Comparison of ENCODE assay signal across 19 cellular contexts in the genomic region with DNA sequence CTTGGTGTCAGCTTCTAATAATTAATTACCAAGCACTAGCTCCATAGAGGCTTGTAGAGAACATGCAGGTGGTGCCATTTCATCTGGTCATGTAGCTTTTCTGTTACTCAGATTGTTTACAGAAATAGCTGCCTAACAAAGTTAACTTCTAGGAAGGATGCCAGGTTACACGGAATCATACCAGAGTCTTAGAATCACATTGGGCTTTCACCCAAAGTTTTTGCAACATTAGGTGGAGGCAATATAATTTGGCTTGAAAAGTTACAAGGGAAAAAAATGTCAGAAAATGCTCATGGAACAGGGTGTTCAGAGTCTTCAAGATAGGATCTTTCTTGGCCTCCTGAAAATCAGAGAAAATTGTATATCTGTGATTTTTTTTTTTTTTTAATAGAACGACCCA.
DNase-seq lines count a peak whose midpoint lies in the region; TF ChIP-seq lines count a peak whose summit lies in the region.
"Had no signal": no experiment of that assay in that cellular context is flagged by ENCODE, and none has a peak within 500 bp of the region (broad histone marks: within the 10 kb centered on the region; RNA-seq: fewer than 3 reads in every experiment).

No MANE protein-coding gene starts in this region.

- no peaks in the 10 kb centered on the region for H3K27me3 Mint-ChIP-seq in MCF 10A (ENCODE audit: insufficient read depth, unreplicated experiment)
- H3K27me3 Mint-ChIP-seq: activated naive CD8-positive, alpha-beta T cell treated with anti-CD3 and anti-CD28 coated beads, Interleukin-2, amount 10 ng/mL, durations not matched to agents 7 days and 5 days; effector memory CD8-positive, alpha-beta T cell had no signal

- no peaks in the 10 kb centered on the region for H3K27me3 ChIP-seq in breast epithelium
- no peaks in the 10 kb centered on the region for H3K27me3 ChIP-seq in left ventricle myocardium inferior (ENCODE audit: low read depth)
- no peaks in the 10 kb centered on the region for H3K27me3 ChIP-seq in tibial artery
- H3K27me3 ChIP-seq in WERI-Rb-1 (ENCODE audit: insufficient read depth, low read depth, severe bottlenecking) = no peaks in the 10 kb centered on the region
- H3K27me3 ChIP-seq: neural progenitor cell, uterus had no signal

- H3K27ac Mint-ChIP-seq in MCF 10A (ENCODE audit: low read depth, unreplicated experiment) = peak overlapping the region; percentile 75
- H3K27ac Mint-ChIP-seq: activated naive CD8-positive, alpha-beta T cell treated with anti-CD3 and anti-CD28 coated beads, Interleukin-2, amount 10 ng/mL, durations not matched to agents 7 days and 5 days; neural progenitor cell had no signal

- intact Hi-C loops in MCF 10A (cut with micrococcal nuclease) (no loop called here), breast epithelium (cut with DNase I; ENCODE audit: low total_unique reads) (no loop called here), left ventricle myocardium inferior (cut with micrococcal nuclease) (no loop called here), tibial artery (cut with DNase I; ENCODE audit: low total_unique reads) (no loop called here)

- POLR2A ChIA-PET in MCF 10A (lab: Yijun Ruan, JAX) = interaction anchor here (0.6 to 1.7 kb wide), 8 partner anchors 13 to 1361 kb away, joined by 3 to 5 read pairs (median 3); no protein-coding TSS in a partner anchor

- no peak overlapping the region for H3K4me3 Mint-ChIP-seq in MCF 10A (ENCODE audit: unreplicated experiment)
- H3K4me3 Mint-ChIP-seq: activated naive CD8-positive, alpha-beta T cell treated with anti-CD3 and anti-CD28 coated beads, Interleukin-2, amount 10 ng/mL, durations not matched to agents 7 days and 5 days; effector memory CD8-positive, alpha-beta T cell; neural progenitor cell had no signal

- BruUV-seq in MCF 10A (replicated peaks; lab: Mats Ljungman, UMichigan) = no TSS peak

- DNase-seq in MCF 10A (ENCODE audit: unreplicated experiment) (peak; percentile 79), breast epithelium (ENCODE audit: low spot score in 2 of 2) (no peak), astrocyte of the cerebellum (ENCODE audit: low read depth) (peak; percentile 96), left ventricle myocardium inferior (no peak), tibial artery (no peak), T-helper 1 cell (no peak), WERI-Rb-1 (no peak), NCI-H1105 treated with DMSO at 0.1 percent for 48 hours (lab: John Stamatoyannopoulos, UW) (no peak)
- DNase-seq: activated naive CD8-positive, alpha-beta T cell treated with anti-CD3 and anti-CD28 coated beads, Interleukin-2, amount 10 ng/mL, durations not matched to agents 7 days and 5 days; DMS53; effector memory CD8-positive, alpha-beta T cell; H7; hypothalamus; NCI-H1417; NCI-H526; uterus had no signal

- no peaks in the 10 kb centered on the region for H3K9me3 ChIP-seq in breast epithelium
- H3K9me3 ChIP-seq in left ventricle myocardium inferior (replicated peaks) = no peaks in the 10 kb centered on the region
- no peaks in the 10 kb centered on the region for H3K9me3 ChIP-seq in tibial artery
- H3K9me3 ChIP-seq in WERI-Rb-1 (ENCODE audit: severe bottlenecking) = no peaks in the 10 kb centered on the region
- H3K9me3 ChIP-seq: uterus had no signal

- TF ChIP-seq CTCF in MCF 10A (IDR thresholded peaks at IDR 0.05; ENCODE audit: unreplicated experiment) (no peak), breast epithelium (IDR thresholded peaks at IDR 0.05) (no peak), astrocyte of the cerebellum (IDR thresholded peaks at IDR 0.05; ENCODE audit: low read depth, low read length, missing control alignments) (no peak), left ventricle myocardium inferior (IDR thresholded peaks at IDR 0.05; ENCODE audit: borderline replicate concordance) (no peak), tibial artery (IDR thresholded peaks at IDR 0.05) (no peak), WERI-Rb-1 (IDR thresholded peaks at IDR 0.05; ENCODE audit: low read depth, low read length) (no peak)

- H3K27ac ChIP-seq in breast epithelium (no peak overlapping the region), left ventricle myocardium inferior (replicated peaks) (peak overlapping the region; percentile 48), tibial artery (peak overlapping the region; percentile 68 to 69), WERI-Rb-1 (no peak overlapping the region)
- H3K27ac ChIP-seq: neural progenitor cell, RWPE1 had no signal

- no peaks in the 10 kb centered on the region for H3K9me3 Mint-ChIP-seq in MCF 10A (ENCODE audit: unreplicated experiment)
- H3K9me3 Mint-ChIP-seq: effector memory CD8-positive, alpha-beta T cell; neural progenitor cell had no signal

- H3K36me3 Mint-ChIP-seq in MCF 10A (ENCODE audit: insufficient read depth, unreplicated experiment) = peaks cover 5% of the 10 kb centered on the region
- H3K36me3 Mint-ChIP-seq: neural progenitor cell had no signal

- H3K4me1 Mint-ChIP-seq in MCF 10A (ENCODE audit: insufficient read depth, unreplicated experiment) = peaks cover 18% of the 10 kb centered on the region
- H3K4me1 Mint-ChIP-seq: neural progenitor cell had no signal

- H3K36me3 ChIP-seq in breast epithelium (no peaks in the 10 kb centered on the region), left ventricle myocardium inferior (no peaks in the 10 kb centered on the region), tibial artery (no peaks in the 10 kb centered on the region), WERI-Rb-1 (no peaks in the 10 kb centered on the region)
- H3K36me3 ChIP-seq: neural progenitor cell, uterus had no signal

- in situ Hi-C loops in astrocyte of the cerebellum (cut with HindIII; ENCODE audit: low sequenced_read_pairs) = no loop called here

- H3K4me3 ChIP-seq in breast epithelium (no peak overlapping the region), astrocyte of the cerebellum (ENCODE audit: low read depth, low read length) (no peak overlapping the region), left ventricle myocardium inferior (no peak overlapping the region), tibial artery (no peak overlapping the region), WERI-Rb-1 (ENCODE audit: low read depth, low read length) (no peak overlapping the region)
- H3K4me3 ChIP-seq: lung, neural progenitor cell, uterus had no signal

- TF ChIP-seq POLR2A in breast epithelium (IDR thresholded peaks at IDR 0.05) = no peak

- CTCF ChIA-PET in MCF 10A (lab: Yijun Ruan, JAX) = interaction anchor here (0.6 to 1.9 kb wide), 8 partner anchors 9 to 425 kb away, joined by 3 to 7 read pairs (median 4); no protein-coding TSS in a partner anchor

- H3K4me1 ChIP-seq in breast epithelium (no peaks in the 10 kb centered on the region), left ventricle myocardium inferior (no peaks in the 10 kb centered on the region), tibial artery (peaks cover 0 to 23% (median 9%) of the 10 kb centered on the region in 4 donors)
- H3K4me1 ChIP-seq: neural progenitor cell, uterus had no signal

Comparison
In these comparisons a context has a peak if more than half of its experiments do, and no peak if none do; other contexts are left out.
1. DNase-seq: peak in MCF 10A (single experiment) and astrocyte of the cerebellum (single experiment); none in breast epithelium (0 of 2), left ventricle myocardium inferior (single experiment), tibial artery (0 of 2), T-helper 1 cell (0 of 5), WERI-Rb-1 (single experiment) and NCI-H1105 treated with DMSO at 0.1 percent for 48 hours (single experiment).
2. H3K27ac ChIP-seq: peak in left ventricle myocardium inferior (single experiment) and tibial artery (2 of 2); none in breast epithelium (0 of 2) and WERI-Rb-1 (single experiment).